8 cellular contexts compared by ENCODE assay signal in genomic region chr1:179129702-179130473, GRCh38. TPM values are rescaled to one million over a fixed set of nuclear protein-coding genes. Genes with fewer than 3 reads are reported as not detected.
DNase-seq lines count a peak whose midpoint lies in the region; ATAC-seq and TF ChIP-seq lines count a peak whose summit lies in the region.

No MANE protein-coding gene starts in this region.

- peak overlapping the region; percentile 55; the same call in 1 of the 2 replicates for H3K4me3 ChIP-seq in Karpas-422 (ENCODE audit: low read length)
- peak overlapping the region; percentile 3 to 38 for H3K4me3 ChIP-seq in gastroesophageal sphincter

- H3K4me1 Mint-ChIP-seq in activated CD8-positive, alpha-beta memory T cell treated with anti-CD3 and anti-CD28 coated beads, Interleukin-2, amount 10 ng/mL, durations not matched to agents 7 days and 5 days = peaks cover 19% of the 10 kb centered on the region
- H3K4me1 Mint-ChIP-seq in stimulated activated memory B cell treated with anti-CD40 and anti-IgM and Interleukin-4, amounts not matched to agents 10 μg/mL and 1 μg/mL and 100 μg/mL, for 72 hours = peaks cover 10% of the 10 kb centered on the region

- in situ Hi-C loops in GM13976 (cut with MboI; ENCODE audit: low sequenced_read_pairs, unreplicated experiment) = loop anchor here (10.0 kb wide), 1 partner anchor 235 kb away; the partner anchor contains the start of gene AXDND1

- H3K27ac ChIP-seq in Karpas-422 (ENCODE audit: low read length) = 0 out of 2 replicates have a peak overlapping the region, but pooled peaks have one; percentile 32
- H3K27ac ChIP-seq in gastroesophageal sphincter = peak overlapping the region in 3 of 4 donors; percentile 18 to 57 (median 54)

- H3K9me3 ChIP-seq in Karpas-422 (ENCODE audit: low read length) (no peaks in the 10 kb centered on the region), gastroesophageal sphincter (no peaks in the 10 kb centered on the region)

- peak overlapping the region; percentile 25 for H3K9ac ChIP-seq in Karpas-422 (ENCODE audit: low read length)

- no peaks in the 10 kb centered on the region for H4K20me1 ChIP-seq in Karpas-422 (ENCODE audit: insufficient read depth, low read depth, low read length)

- 52 to 62% methylated on average over 4 to 6 of the region's 10 CpGs for WGBS in gastroesophageal sphincter (ENCODE audit: low coverage in 1 of 2), 2 donors

- H3K36me3 ChIP-seq in Karpas-422 (ENCODE audit: insufficient read depth, low read length) = no peaks in the 10 kb centered on the region
- peaks cover 0 to 10% of the 10 kb centered on the region in 2 donors for H3K36me3 ChIP-seq in gastroesophageal sphincter

- H3K27ac Mint-ChIP-seq in activated CD8-positive, alpha-beta memory T cell treated with anti-CD3 and anti-CD28 coated beads, Interleukin-2, amount 10 ng/mL, durations not matched to agents 7 days and 5 days = peak overlapping the region; percentile 92
- H3K27ac Mint-ChIP-seq in stimulated activated memory B cell treated with anti-CD40 and anti-IgM and Interleukin-4, amounts not matched to agents 10 μg/mL and 1 μg/mL and 100 μg/mL, for 72 hours = peak overlapping the region; percentile 85

- H3K27me3 ChIP-seq in Karpas-422 (ENCODE audit: low read length) = no peaks in the 10 kb centered on the region
- H3K27me3 ChIP-seq in gastroesophageal sphincter = no peaks in the 10 kb centered on the region

- H3K4me2 ChIP-seq in Karpas-422 (ENCODE audit: low read depth, low read length, poor library complexity, severe bottlenecking) = peak overlapping the region; percentile 63

- TF ChIP-seq EP300 in gastroesophageal sphincter (IDR thresholded peaks at IDR 0.05) = no peak

- TF ChIP-seq POLR2A in gastroesophageal sphincter (IDR thresholded peaks at IDR 0.05) = no peak

- no peaks in the 10 kb centered on the region for H3K9me2 ChIP-seq in Karpas-422 (replicated peaks; ENCODE audit: insufficient read depth, low read length)

- H3K4me3 Mint-ChIP-seq in activated CD8-positive, alpha-beta memory T cell treated with anti-CD3 and anti-CD28 coated beads, Interleukin-2, amount 10 ng/mL, durations not matched to agents 7 days and 5 days = peak overlapping the region; percentile 75
- H3K4me3 Mint-ChIP-seq in stimulated activated memory B cell treated with anti-CD40 and anti-IgM and Interleukin-4, amounts not matched to agents 10 μg/mL and 1 μg/mL and 100 μg/mL, for 72 hours = peak overlapping the region; percentile 63

- ATAC-seq in GM21825 (IDR thresholded peaks at IDR 0.05; ENCODE audit: unreplicated experiment) (peak; percentile 97), gastroesophageal sphincter (peak; percentile 54)
- peak; percentile 99 for ATAC-seq in activated CD8-positive, alpha-beta memory T cell treated with anti-CD3 and anti-CD28 coated beads, Interleukin-2, amount 10 ng/mL, durations not matched to agents 7 days and 5 days
- peak; percentile 96 for ATAC-seq in stimulated activated memory B cell treated with anti-CD40 and anti-IgM and Interleukin-4, amounts not matched to agents 10 μg/mL and 1 μg/mL and 100 μg/mL, for 72 hours

- no peaks in the 10 kb centered on the region for H3K27me3 Mint-ChIP-seq in activated CD8-positive, alpha-beta memory T cell treated with anti-CD3 and anti-CD28 coated beads, Interleukin-2, amount 10 ng/mL, durations not matched to agents 7 days and 5 days
- H3K27me3 Mint-ChIP-seq in stimulated activated memory B cell treated with anti-CD40 and anti-IgM and Interleukin-4, amounts not matched to agents 10 μg/mL and 1 μg/mL and 100 μg/mL, for 72 hours = no peaks in the 10 kb centered on the region

- H3K36me3 Mint-ChIP-seq in activated CD8-positive, alpha-beta memory T cell treated with anti-CD3 and anti-CD28 coated beads, Interleukin-2, amount 10 ng/mL, durations not matched to agents 7 days and 5 days = peaks cover 9% of the 10 kb centered on the region
- H3K36me3 Mint-ChIP-seq in stimulated activated memory B cell treated with anti-CD40 and anti-IgM and Interleukin-4, amounts not matched to agents 10 μg/mL and 1 μg/mL and 100 μg/mL, for 72 hours = peaks cover 6% of the 10 kb centered on the region

- no peak for TF ChIP-seq CTCF in GM13976 (IDR thresholded peaks at IDR 0.05; ENCODE audit: borderline replicate concordance, control extremely low read depth, extremely low read depth, insufficient read depth, missing control alignments)
- no peak for TF ChIP-seq CTCF in gastroesophageal sphincter (IDR thresholded peaks at IDR 0.05)

- peak overlapping the region; percentile 2; the same call in 1 of the 2 replicates for H2AFZ ChIP-seq in Karpas-422 (ENCODE audit: low read length)

- H3K79me2 ChIP-seq in Karpas-422 (ENCODE audit: low read length) = peaks cover 35% of the 10 kb centered on the region

- H3K9me3 Mint-ChIP-seq in activated CD8-positive, alpha-beta memory T cell treated with anti-CD3 and anti-CD28 coated beads, Interleukin-2, amount 10 ng/mL, durations not matched to agents 7 days and 5 days (ENCODE audit: low read depth) = no peaks in the 10 kb centered on the region
- H3K9me3 Mint-ChIP-seq in stimulated activated memory B cell treated with anti-CD40 and anti-IgM and Interleukin-4, amounts not matched to agents 10 μg/mL and 1 μg/mL and 100 μg/mL, for 72 hours = no peaks in the 10 kb centered on the region

- CTCF ChIA-PET in activated CD8-positive, alpha-beta memory T cell treated with anti-CD3 and anti-CD28 coated beads, Interleukin-2, amount 10 ng/mL, durations not matched to agents 7 days and 5 days (lab: Charles Lee) = interaction anchor here (0.6 to 2.8 kb wide), 5 partner anchors 9 to 239 kb away, joined by 3 to 13 read pairs (median 3); no protein-coding TSS in a partner anchor

- DNase-seq in GM13976 (ENCODE audit: low spot score) (peak; percentile 76), Karpas-422 (peak; percentile 67), NCI-H1105 treated with DMSO at 0.1 percent for 48 hours (lab: John Stamatoyannopoulos, UW) (no peak), foreskin melanocyte (no peak)
- DNase-seq in activated CD8-positive, alpha-beta memory T cell treated with anti-CD3 and anti-CD28 coated beads, Interleukin-2, amount 10 ng/mL, durations not matched to agents 7 days and 5 days = no peak

- H3K4me1 ChIP-seq in Karpas-422 (ENCODE audit: low read length) (peaks cover 25% of the 10 kb centered on the region), gastroesophageal sphincter (peaks cover 0 to 44% (median 0%) of the 10 kb centered on the region in 3 donors)

RNA-seq across cellular contexts. Expression of gene TOR3A, which starts 48.0 kb away (rescaled TPM):
- 83.1 and 130 TPM in 2 replicates for total RNA-seq in Karpas-422 (2014; rRNA removed; shearing (Covaris generic); ENCODE audit: low replicate concordance)
- 10 to 100 TPM; 52.4 to 56.1 TPM for total RNA-seq in activated CD8-positive, alpha-beta memory T cell treated with anti-CD3 and anti-CD28 coated beads, Interleukin-2, amount 10 ng/mL, durations not matched to agents 7 days and 5 days
- 10 to 100 TPM; 17.8 to 40.5 (median 31.4) TPM for total RNA-seq in gastroesophageal sphincter

Comparison
In these comparisons a context has a peak if more than half of its experiments do, and no peak if none do; other contexts are left out.
1. DNase-seq: peak in GM13976 (single experiment) and Karpas-422 (single experiment); none in activated CD8-positive, alpha-beta memory T cell treated with anti-CD3 and anti-CD28 coated beads, Interleukin-2, amount 10 ng/mL, durations not matched to agents 7 days and 5 days (single experiment), NCI-H1105 treated with DMSO at 0.1 percent for 48 hours (single experiment) and foreskin melanocyte (single experiment).
2. Peak in every context shown above with its lines, with median percentiles within 50 percentile points of each other: ATAC-seq.